ENCODE assay signal across 20 cellular contexts in the genomic region with DNA sequence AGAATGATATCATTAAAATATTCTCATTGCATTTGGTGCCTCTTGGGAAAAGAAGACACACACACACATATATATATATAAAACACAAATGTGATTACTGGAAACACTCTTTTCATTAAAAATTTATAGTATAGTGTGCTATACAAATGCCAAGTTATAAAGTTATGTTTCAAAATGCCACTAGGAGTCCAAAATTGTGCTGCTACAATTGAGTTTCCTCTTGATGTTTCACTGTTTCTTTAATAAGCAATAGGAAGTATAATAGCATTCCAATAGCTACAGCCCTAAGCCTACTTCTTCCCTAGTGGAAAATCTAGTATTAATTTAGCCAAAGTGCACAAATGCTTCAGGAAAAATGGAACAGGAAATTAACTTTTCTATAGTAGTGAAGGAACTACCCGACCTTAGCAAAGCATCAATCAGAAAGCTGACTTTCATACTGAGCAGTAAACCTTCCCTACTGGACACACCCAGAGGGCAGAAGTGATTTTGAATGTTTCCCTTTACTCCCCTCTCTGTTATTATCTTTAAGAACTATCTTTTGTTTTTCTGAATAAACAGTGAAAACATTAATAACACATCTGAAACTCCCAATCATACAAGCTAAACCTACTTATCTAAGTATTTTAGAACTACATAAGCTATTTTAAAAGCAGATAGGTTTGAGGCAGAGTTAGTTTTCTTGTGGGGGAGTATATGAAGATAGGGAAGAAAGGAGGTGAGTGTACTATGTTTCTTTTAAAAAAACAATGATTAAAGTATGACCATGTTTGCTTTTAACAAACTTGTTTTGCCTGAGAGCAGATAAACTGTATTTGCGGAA. TPM values are rescaled to one million over a fixed set of nuclear protein-coding genes. Genes with fewer than 3 reads are reported as not detected.
A peak's percentile ranks its signal among the peaks of the same experiment; 100 is the strongest.
DNase-seq lines count a peak whose midpoint lies in the region; ATAC-seq and TF ChIP-seq lines count a peak whose summit lies in the region.
"Had no signal": no experiment of that assay in that cellular context is flagged by ENCODE, and none has a peak within 500 bp of the region (broad histone marks: within the 10 kb centered on the region; RNA-seq: fewer than 3 reads in every experiment).

No MANE protein-coding gene starts in this region.

- peaks cover 80% of the 10 kb centered on the region for H3K4me1 ChIP-seq in muscle layer of colon (ENCODE audit: insufficient read depth, low read length)
- H3K4me1 ChIP-seq in thoracic aorta (ENCODE audit: control insufficient read depth in 1 of 2, low read depth in 2 of 2): peaks cover 53 to 80% of the 10 kb centered on the region in 2 donors

- H3K4me3 Mint-ChIP-seq in HFFc6: peak overlapping the region; percentile 14; the same call in 1 of the 2 replicates
- H3K4me3 Mint-ChIP-seq: activated B cell treated with CpG ODN at 0.5 μM for 24 hours; activated CD8-positive, alpha-beta T cell treated with anti-CD3 and anti-CD28 coated beads, Interleukin-2, amount 10 ng/mL, durations not matched to agents 7 days and 5 days; central memory CD8-positive, alpha-beta T cell; naive thymus-derived CD8-positive, alpha-beta T cell; stimulated activated naive CD8-positive, alpha-beta T cell treated with anti-CD3 and anti-CD28 coated beads, Interleukin-15, amount 100 ng/mL, for 72 hours; T-helper 17 cell had no signal

- H3K36me3 ChIP-seq in brain microvascular endothelial cell (replicated peaks): no peaks in the 10 kb centered on the region
- H3K36me3 ChIP-seq in muscle layer of colon (ENCODE audit: insufficient read depth, low read length): no peaks in the 10 kb centered on the region
- H3K36me3 ChIP-seq in thoracic aorta: no peaks in the 10 kb centered on the region
- H3K36me3 ChIP-seq: left lung, MG63 had no signal

- peaks cover 85% of the 10 kb centered on the region for H3K4me1 Mint-ChIP-seq in HFFc6 (ENCODE audit: low read depth)
- H3K4me1 Mint-ChIP-seq: activated B cell treated with CpG ODN at 0.5 μM for 24 hours; central memory CD8-positive, alpha-beta T cell had no signal

- ATAC-seq in thoracic aorta (ENCODE audit: insufficient number of reproducible peaks, low FRiP score, low read depth): no peak
- ATAC-seq: activated CD8-positive, alpha-beta T cell treated with anti-CD3 and anti-CD28 coated beads, Interleukin-2, amount 10 ng/mL, durations not matched to agents 7 days and 5 days; left lung; naive thymus-derived CD8-positive, alpha-beta T cell; Right ventricle myocardium inferior; stimulated activated naive CD8-positive, alpha-beta T cell treated with anti-CD3 and anti-CD28 coated beads, Interleukin-15, amount 100 ng/mL, for 72 hours; T-helper 17 cell had no signal

- H3K27me3 Mint-ChIP-seq in HFFc6 (ENCODE audit: insufficient read depth): no peaks in the 10 kb centered on the region

- peaks cover 37% of the 10 kb centered on the region for H3K36me3 Mint-ChIP-seq in HFFc6 (ENCODE audit: low read depth)

- H3K27ac Mint-ChIP-seq in HFFc6: peak overlapping the region; percentile 52
- H3K27ac Mint-ChIP-seq: activated B cell treated with CpG ODN at 0.5 μM for 24 hours; activated CD8-positive, alpha-beta T cell treated with anti-CD3 and anti-CD28 coated beads, Interleukin-2, amount 10 ng/mL, durations not matched to agents 7 days and 5 days; naive thymus-derived CD8-positive, alpha-beta T cell; progenitor cell of endocrine pancreas; stimulated activated naive CD8-positive, alpha-beta T cell treated with anti-CD3 and anti-CD28 coated beads, Interleukin-15, amount 100 ng/mL, for 72 hours; T-helper 17 cell had no signal

- no peak overlapping the region for H3K9ac ChIP-seq in muscle layer of colon (ENCODE audit: low read length)

- peaks cover 4% of the 10 kb centered on the region; the same call in 1 of the 2 replicates for H3K9me3 Mint-ChIP-seq in HFFc6
- H3K9me3 Mint-ChIP-seq: activated B cell treated with CpG ODN at 0.5 μM for 24 hours; central memory CD8-positive, alpha-beta T cell; naive thymus-derived CD8-positive, alpha-beta T cell; stimulated activated naive CD8-positive, alpha-beta T cell treated with anti-CD3 and anti-CD28 coated beads, Interleukin-15, amount 100 ng/mL, for 72 hours had no signal

- no peak; the same call in none of the 2 replicates for TF ChIP-seq CTCF in HFFc6 (IDR thresholded peaks at IDR 0.05)
- no peak for TF ChIP-seq CTCF in brain microvascular endothelial cell (IDR thresholded peaks at IDR 0.05; ENCODE audit: low read depth, low read length, missing control alignments)
- peak; percentile 10 for TF ChIP-seq CTCF in thoracic aorta (IDR thresholded peaks at IDR 0.05)

- H3K4me3 ChIP-seq in brain microvascular endothelial cell (ENCODE audit: low read depth, low read length): no peak overlapping the region
- no peak overlapping the region for H3K4me3 ChIP-seq in muscle layer of colon (ENCODE audit: low read depth in 1 of 2, low read length in 2 of 2)
- peak overlapping the region; percentile 21 for H3K4me3 ChIP-seq in thoracic aorta
- H3K4me3 ChIP-seq: left lung, MG63 had no signal

- peak overlapping the region; percentile 73 for H3K27ac ChIP-seq in brain microvascular endothelial cell
- peak overlapping the region; percentile 45 for H3K27ac ChIP-seq in muscle layer of colon (ENCODE audit: low read depth, low read length)
- H3K27ac ChIP-seq in thoracic aorta: peak overlapping the region; percentile 75 to 81
- no peak overlapping the region for H3K27ac ChIP-seq in caudate nucleus (ENCODE audit: low read depth, low read length)
- H3K27ac ChIP-seq: left lung had no signal

- H3K9me3 ChIP-seq in muscle layer of colon (ENCODE audit: low read length) (no peaks in the 10 kb centered on the region), thoracic aorta (no peaks in the 10 kb centered on the region)
- H3K9me3 ChIP-seq: left lung, MG63 had no signal

- H3K27me3 ChIP-seq in brain microvascular endothelial cell (replicated peaks) (no peaks in the 10 kb centered on the region), muscle layer of colon (ENCODE audit: control insufficient read depth in 1 of 2, insufficient read depth in 2 of 2, low read length in 2 of 2) (no peaks in the 10 kb centered on the region), thoracic aorta (replicated peaks; ENCODE audit: insufficient read depth) (no peaks in the 10 kb centered on the region)
- H3K27me3 ChIP-seq: left lung, MG63 had no signal

- in situ Hi-C loops in brain microvascular endothelial cell (cut with HindIII; ENCODE audit: low pct_ligation_motif_present, low sequenced_read_pairs): no loop called here

- DNase-seq in HFFc6 (no peak), brain microvascular endothelial cell (no peak), thoracic aorta (ENCODE audit: low spot score) (no peak), caudate nucleus (lab: John Stamatoyannopoulos, UW) (no peak), NCI-H510A treated with DMSO at 0.1 percent for 48 hours (lab: John Stamatoyannopoulos, UW) (no peak), HUDEP-2 (lab: John Stamatoyannopoulos, UW; ENCODE audit: unreplicated experiment in 76 of 76) (no peak)
- DNase-seq: activated B cell treated with CpG ODN at 0.5 μM for 24 hours; activated CD8-positive, alpha-beta T cell treated with anti-CD3 and anti-CD28 coated beads, Interleukin-2, amount 10 ng/mL, durations not matched to agents 7 days and 5 days; COR-L47; left lung; MG63; naive thymus-derived CD8-positive, alpha-beta T cell; NCI-H1694 treated with DMSO at 0.1 percent for 48 hours; NCI-H345; stimulated activated naive CD8-positive, alpha-beta T cell treated with anti-CD3 and anti-CD28 coated beads, Interleukin-15, amount 100 ng/mL, for 72 hours; T-helper 17 cell had no signal

RNA-seq across cellular contexts. Expression of a gene that starts 13.6 kb away (rescaled TPM):
- 100 to 1,000 TPM in 2 of 6 experiments, 10 to 100 TPM in 4; 85.0 to 112 (median 95.9) TPM for total RNA-seq in HFFc6 (2021; fragmentation: NEBNext Ultra II Directional; extraction: Animal tissue kit (Norgen Biotek cat#: 25700))
- 100 to 1,000 TPM in 1 of 2 donors, 10 to 100 TPM in 1; 77.4 to 126 TPM for total RNA-seq in thoracic aorta
- total RNA-seq: activated CD8-positive, alpha-beta T cell treated with anti-CD3 and anti-CD28 coated beads, Interleukin-2, amount 10 ng/mL, durations not matched to agents 7 days and 5 days; naive thymus-derived CD8-positive, alpha-beta T cell had no signal

RNA-seq across cellular contexts. Expression of a gene that starts 51.6 kb away (rescaled TPM):
- 10 to 100 TPM in 5 of 6 experiments, 1 to 10 TPM in 1; 9.8 to 15.0 (median 12.7) TPM for total RNA-seq in HFFc6 (2021; fragmentation: NEBNext Ultra II Directional; extraction: Animal tissue kit (Norgen Biotek cat#: 25700))
- total RNA-seq in thoracic aorta: 10 to 100 TPM; 12.3 to 21.2 TPM
